Comparison of ENCODE assay signal across 16 cellular contexts in the genomic region with DNA sequence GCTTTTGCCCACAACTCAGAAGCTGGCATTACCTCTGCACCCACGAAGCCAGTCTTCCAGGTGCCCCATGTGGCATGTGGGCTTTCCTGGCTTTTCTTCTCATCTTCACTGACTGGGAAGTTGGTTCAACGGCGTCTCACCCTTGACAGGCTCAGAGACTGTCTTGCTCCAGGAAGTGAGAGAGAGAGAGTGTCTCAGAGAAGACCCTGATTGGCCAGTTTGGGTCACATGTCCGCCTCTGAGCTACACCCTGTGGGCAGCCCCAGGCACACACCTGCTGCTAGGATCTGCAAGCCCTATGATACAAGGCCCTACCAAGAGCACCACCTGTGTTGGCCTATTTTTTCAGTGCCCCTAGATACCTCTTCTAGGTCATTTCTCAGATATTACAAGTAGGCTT. TPM values are rescaled to one million over a fixed set of nuclear protein-coding genes. Genes with fewer than 3 reads are reported as not detected.
DNase-seq lines count a peak whose midpoint lies in the region; TF ChIP-seq lines count a peak whose summit lies in the region.
"Had no signal": no experiment of that assay in that cellular context is flagged by ENCODE, and none has a peak within 500 bp of the region (broad histone marks: within the 10 kb centered on the region; RNA-seq: fewer than 3 reads in every experiment).

No MANE protein-coding gene starts in this region.

- H3K4me1 ChIP-seq in OCI-LY7 (ENCODE audit: insufficient read depth, low read length, poor library complexity, severe bottlenecking) (peaks cover 53% of the 10 kb centered on the region), testis (no peaks in the 10 kb centered on the region)

- no peak for TF ChIP-seq CTCF in OCI-LY7 (conservative IDR thresholded peaks at IDR 0.05; ENCODE audit: low read length)
- TF ChIP-seq CTCF in coronary artery (IDR thresholded peaks at IDR 0.05): no peak
- TF ChIP-seq CTCF in testis (IDR thresholded peaks at IDR 0.05): no peak

- H3K9me2 ChIP-seq in OCI-LY7 (ENCODE audit: insufficient read depth, low read length): no peaks in the 10 kb centered on the region

- H4K20me1 ChIP-seq in OCI-LY7 (ENCODE audit: insufficient read depth, low read length): no peaks in the 10 kb centered on the region

- no peaks in the 10 kb centered on the region for H3K36me3 ChIP-seq in OCI-LY7 (ENCODE audit: insufficient read depth, low read length)
- no peaks in the 10 kb centered on the region for H3K36me3 ChIP-seq in testis (ENCODE audit: low read depth, missing control alignments)

- DNase-seq in activated effector memory CD4-positive, alpha-beta T cell treated with anti-CD3 and anti-CD28 coated beads, Interleukin-2, amount 50 U/mL, for 16 hours: peak; percentile 57
- DNase-seq in activated effector memory CD4-positive, alpha-beta T cell treated with Interleukin-2 at 50 U/mL for 16 hours: no peak
- DNase-seq in OCI-LY7 (ENCODE audit: low spot score): peak; percentile 54
- peak; percentile 35 for DNase-seq in coronary artery (ENCODE audit: low spot score)
- peak; percentile 10 for DNase-seq in testis
- no peak for DNase-seq in NCI-H187 (lab: John Stamatoyannopoulos, UW)
- no peak for DNase-seq in SIG-M5 treated with dmso at 0.1 percent for 504 hours (lab: John Stamatoyannopoulos, UW; ENCODE audit: unreplicated experiment)
- DNase-seq in HuH-7.5 (ENCODE audit: low spot score): no peak
- DNase-seq: DMS53, KG1, MM.1S, NCI-H1105 treated with DMSO at 0.1 percent for 48 hours, NCI-H1930, NCI-H2171 treated with DMSO at 0.1 percent for 48 hours, SIG-M5 had no signal

- peak overlapping the region; percentile 49; the same call in 1 of the 2 replicates for H2AFZ ChIP-seq in OCI-LY7 (ENCODE audit: low read length)
- H2AFZ ChIP-seq: GM23338 had no signal

- 87 to 94% methylated on average over 4 of the region's 4 CpGs for WGBS in testis, 2 donors

- CTCF ChIA-PET in OCI-LY7 (lab: Charles Lee; ENCODE audit: unreplicated experiment): no interaction called here

- H3K9me3 ChIP-seq in OCI-LY7 (ENCODE audit: low read length): 0 out of 2 replicates have a peak, but pooled peaks cover 7% of the 10 kb centered on the region
- no peaks in the 10 kb centered on the region for H3K9me3 ChIP-seq in testis

- no peak for TF ChIP-seq POLR2A in testis (IDR thresholded peaks at IDR 0.05)

- intact Hi-C loops in OCI-LY7 (cut with micrococcal nuclease; ENCODE audit: unreplicated experiment): loop anchor here (10.0 kb wide), 1 partner anchor 106 kb away; no protein-coding TSS in a partner anchor
- intact Hi-C loops in testis (cut with DNase I; ENCODE audit: low total_unique reads): no loop called here

- no peaks in the 10 kb centered on the region for H3K79me2 ChIP-seq in OCI-LY7 (ENCODE audit: insufficient read depth, low read depth, low read length)

- no peaks in the 10 kb centered on the region for H3K27me3 ChIP-seq in testis

- peak overlapping the region; percentile 12 for H3K27ac ChIP-seq in OCI-LY7 (ENCODE audit: low read depth, low read length, poor library complexity, severe bottlenecking)
- H3K27ac ChIP-seq in coronary artery: no peak overlapping the region
- no peak overlapping the region for H3K27ac ChIP-seq in testis

- H3K4me2 ChIP-seq in OCI-LY7 (ENCODE audit: low read length): peak overlapping the region; percentile 36
- H3K4me2 ChIP-seq: GM23338 had no signal

- H3K4me3 ChIP-seq in OCI-LY7 (ENCODE audit: low read depth, low read length, poor library complexity, severe bottlenecking) (peak overlapping the region; percentile 9), coronary artery (no peak overlapping the region), testis (no peak overlapping the region)
- H3K4me3 ChIP-seq: GM23338 had no signal

- BruUV-seq in OCI-LY7 (replicated peaks; lab: Mats Ljungman, UMichigan): no TSS peak

- POLR2A ChIA-PET in OCI-LY7 (lab: Charles Lee): no interaction called here

RNA-seq across cellular contexts. Expression of a gene that starts 39.0 kb away (rescaled TPM):
- 8.7 and 9.8 TPM in 2 replicates for total RNA-seq in OCI-LY7 (2014; rRNA removed; shearing (Covaris generic))
- total RNA-seq in OCI-LY7 (2022): 10.6 and 12.3 TPM in 2 replicates
- 10 to 100 TPM; 34.9 to 37.7 TPM for total RNA-seq in testis
- polyA plus RNA-seq in testis (ENCODE audit: insufficient read depth, low read depth, low replicate concordance): 33.7 TPM

Comparison
In these comparisons a context has a peak if more than half of its experiments do, and no peak if none do; other contexts are left out.
1. DNase-seq: peak in activated effector memory CD4-positive, alpha-beta T cell treated with anti-CD3 and anti-CD28 coated beads, Interleukin-2, amount 50 U/mL, for 16 hours (single experiment), OCI-LY7 (single experiment), coronary artery (single experiment) and testis (single experiment); none in activated effector memory CD4-positive, alpha-beta T cell treated with Interleukin-2 at 50 U/mL for 16 hours (single experiment), NCI-H187 (0 of 2), SIG-M5 treated with dmso at 0.1 percent for 504 hours (single experiment) and HuH-7.5 (single experiment).